In the genomic region with DNA sequence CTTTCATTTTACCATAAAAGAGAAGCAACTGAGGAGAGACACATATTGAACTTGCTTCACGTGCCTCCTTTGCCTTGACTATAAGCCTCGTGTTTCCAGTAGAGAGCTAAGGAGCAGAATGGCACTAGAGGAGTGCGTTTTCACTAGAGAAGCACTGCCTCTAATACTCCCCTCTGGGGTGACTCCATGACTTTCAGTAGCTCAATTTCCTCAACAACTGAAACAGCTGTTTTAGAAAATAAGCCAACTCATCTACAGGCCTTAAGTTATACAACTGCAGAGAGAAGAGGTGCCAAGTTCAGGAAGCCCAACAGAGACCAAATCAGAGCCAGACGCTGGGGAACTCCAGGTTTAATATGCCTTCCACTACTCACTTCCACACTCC, we compare ENCODE assay signal across 8 cellular contexts. TPM values are rescaled to one million over a fixed set of nuclear protein-coding genes. Genes with fewer than 3 reads are reported as not detected.
DNase-seq lines count a peak whose midpoint lies in the region; ATAC-seq and TF ChIP-seq lines count a peak whose summit lies in the region.

No MANE protein-coding gene starts in this region.

- no peaks in the 10 kb centered on the region for H3K9me3 ChIP-seq in MG63

- H3K4ac ChIP-seq in mesendoderm (ENCODE audit: low read depth, low read length), result no peak overlapping the region

- H2BK5ac ChIP-seq in mesendoderm (ENCODE audit: low read length), result no peak overlapping the region

- CTCF ChIA-PET in GM10248 (lab: Yijun Ruan, JAX), result interaction anchor here (0.8 to 4.4 kb wide), 8 partner anchors 8 to 349 kb away, joined by 3 to 21 read pairs (median 4); no protein-coding TSS in a partner anchor

- peak overlapping the region; percentile 84 for H3K4me2 ChIP-seq in mesendoderm (ENCODE audit: low read length)

- no peak for TF ChIP-seq CTCF in cardiac fibroblast (IDR thresholded peaks at IDR 0.05; ENCODE audit: low read depth, low read length)
- no peak for TF ChIP-seq CTCF in GM10248 (IDR thresholded peaks at IDR 0.05; ENCODE audit: control extremely low read depth, extremely low read depth, low read depth, missing control alignments)

- in situ Hi-C loops in Caki2 (cut with HindIII; ENCODE audit: low pct_unique_long_range_greater_than_20kb, low sequenced_read_pairs), result no loop called here

- H3K27ac ChIP-seq in mesendoderm (ENCODE audit: low read depth, low read length), result no peak overlapping the region

- H3K4me1 ChIP-seq in mesendoderm (ENCODE audit: control insufficient read depth, low read depth, low read length), result peaks cover 3% of the 10 kb centered on the region

- peaks cover 2% of the 10 kb centered on the region; the same call in 1 of the 2 replicates for H3K36me3 ChIP-seq in MG63
- no peaks in the 10 kb centered on the region for H3K36me3 ChIP-seq in mesendoderm (ENCODE audit: control insufficient read depth, insufficient read depth, low read length)

- H2AK5ac ChIP-seq in mesendoderm (ENCODE audit: low read length), result no peak overlapping the region

- H3K56ac ChIP-seq in mesendoderm (ENCODE audit: low read length), result peak overlapping the region; percentile 73

- H2BK15ac ChIP-seq in mesendoderm (replicated peaks; ENCODE audit: low read depth), result no peak overlapping the region

- H4K8ac ChIP-seq in mesendoderm (ENCODE audit: low read depth, low read length), result peak overlapping the region; percentile 31

- H2BK120ac ChIP-seq in mesendoderm (ENCODE audit: low read depth, low read length), result no peak overlapping the region

- no peak overlapping the region for H4K5ac ChIP-seq in mesendoderm (ENCODE audit: low read length)

- POLR2A ChIA-PET in GM10248 (lab: Yijun Ruan, JAX), result no interaction called here

- H3K4me3 ChIP-seq in MG63 (peak overlapping the region; percentile 78), cardiac fibroblast (replicated peaks in 1 of 2; ENCODE audit: low read depth in 2 of 2, low read length in 2 of 2) (peak overlapping the region; percentile 89 to 95), mesendoderm (ENCODE audit: low read length) (peak overlapping the region; percentile 38)

- WGBS in mesendoderm (ENCODE audit: extremely low coverage, insufficient coverage, low lambda C conversion rate), result no CpG with 5 or more reads among the region's 4 CpGs

- DNase-seq in Caki2 (ENCODE audit: low read depth), result peak; percentile 20
- DNase-seq in MG63, result no peak
- DNase-seq in cardiac fibroblast (ENCODE audit: low read depth in 2 of 2), result peak; percentile 51 to 60
- DNase-seq in mesendoderm, result peak; percentile 33
- no peak for DNase-seq in UCSD-AML1 (lab: John Stamatoyannopoulos, UW; ENCODE audit: unreplicated experiment)
- no peak for DNase-seq in hypothalamus (lab: John Stamatoyannopoulos, UW)
- DNase-seq in GM10248 (ENCODE audit: extremely low spot score), result no peak

- H3K18ac ChIP-seq in mesendoderm (ENCODE audit: low read length), result peak overlapping the region; percentile 31

- H3K27me3 ChIP-seq in MG63, result no peaks in the 10 kb centered on the region
- H3K27me3 ChIP-seq in mesendoderm (ENCODE audit: insufficient read depth, low read length, poor library complexity), result no peaks in the 10 kb centered on the region

- no peak for ATAC-seq in HG03565 (IDR thresholded peaks at IDR 0.05; ENCODE audit: unreplicated experiment)

- peaks cover 5% of the 10 kb centered on the region for H3K79me1 ChIP-seq in mesendoderm (ENCODE audit: low read length)

- peak overlapping the region; percentile 98 for H3K9ac ChIP-seq in mesendoderm (ENCODE audit: low read length)

- H3K23ac ChIP-seq in mesendoderm (ENCODE audit: low read length), result peak overlapping the region; percentile 7

- peaks cover 45% of the 10 kb centered on the region for H3K79me2 ChIP-seq in mesendoderm (ENCODE audit: control insufficient read depth, insufficient read depth, low read length)

RNA-seq across cellular contexts. Expression of a gene that starts 1.9 kb away (rescaled TPM):
- total RNA-seq in Caki2 (2014; rRNA removed; shearing (Covaris generic); ENCODE audit: low replicate concordance), result 22.4 and 25.9 TPM in 2 replicates
- total RNA-seq in MG63 (2014; rRNA removed; shearing (Covaris generic); ENCODE audit: low replicate concordance), result 44.8 and 50.2 TPM in 2 replicates
- 63.1 TPM for polyA plus RNA-seq in mesendoderm (2013, experiment 1 of 2)
- polyA plus RNA-seq in mesendoderm (2013, experiment 2 of 2), result 69.1 TPM

Comparison
In these comparisons a context has a peak if more than half of its experiments do, and no peak if none do; other contexts are left out.
1. DNase-seq: peak in Caki2 (single experiment), cardiac fibroblast (2 of 2) and mesendoderm (single experiment); none in MG63 (single experiment), UCSD-AML1 (single experiment), hypothalamus (0 of 51) and GM10248 (single experiment).
2. H3K4me3 ChIP-seq: peak in every context shown above with its lines; median percentile 92 in cardiac fibroblast; 78 in MG63; 38 in mesendoderm.